In the genomic region with DNA sequence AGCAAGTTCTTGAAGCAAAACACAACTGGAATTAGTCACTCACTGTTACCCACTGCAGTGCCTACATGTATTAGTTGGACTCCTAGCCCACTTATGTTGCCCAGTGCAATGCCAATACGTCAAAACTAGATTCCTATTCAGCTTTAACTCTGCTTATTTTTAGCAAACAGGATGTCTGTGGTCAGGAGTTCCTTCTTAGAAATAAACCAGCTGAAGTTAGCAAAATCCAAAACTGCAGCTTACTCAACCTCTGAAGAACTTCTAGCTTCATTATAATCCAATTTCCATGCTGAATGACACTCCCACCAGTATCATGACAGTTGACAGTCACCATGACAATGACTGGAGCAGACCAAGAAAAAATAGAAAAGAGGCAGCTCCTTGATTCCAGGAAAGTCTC, we compare ENCODE assay signal across 11 cellular contexts.
A peak's percentile ranks its signal among the peaks of the same experiment; 100 is the strongest.
DNase-seq lines count a peak whose midpoint lies in the region; ATAC-seq and TF ChIP-seq lines count a peak whose summit lies in the region.
"Had no signal": no experiment of that assay in that cellular context is flagged by ENCODE, and none has a peak within 500 bp of the region (broad histone marks: within the 10 kb centered on the region; RNA-seq: fewer than 3 reads in every experiment).

No MANE protein-coding gene starts in this region.

- no peaks in the 10 kb centered on the region for H3K27me3 Mint-ChIP-seq in activated T-helper 2 cell treated with anti-CD3 and anti-CD28 coated beads, Interferon-gamma antibody, Interleukin-2, Interleukin-4, amounts not matched to agents 10 μg/mL and 5 μg/mL and 100 μg/mL, durations not matched to agents 14 hours and 24 hours and 36 hours (ENCODE audit: low read depth)
- H3K27me3 Mint-ChIP-seq: CD4-positive, CD25-positive, alpha-beta regulatory T cell had no signal

- BruUV-seq in A673 (replicated peaks; lab: Mats Ljungman, UMichigan), result no TSS peak

- H3K27ac ChIP-seq in A673 (ENCODE audit: low read depth, low read length, poor library complexity, severe bottlenecking), result peak overlapping the region; percentile 18

- CTCF ChIA-PET in A673 (lab: Charles Lee), result no interaction called here

- peak; percentile 81 for ATAC-seq in GM19372 (IDR thresholded peaks at IDR 0.05; ENCODE audit: low read depth, unreplicated experiment)
- ATAC-seq in HG03066 (IDR thresholded peaks at IDR 0.05; ENCODE audit: low read depth, unreplicated experiment), result peak; percentile 95
- peak; percentile 87 for ATAC-seq in SK-N-SH treated with all-trans-retinoic acid at 6 μM for 48 hours

- peaks cover 12% of the 10 kb centered on the region for H3K4me1 Mint-ChIP-seq in activated T-helper 2 cell treated with anti-CD3 and anti-CD28 coated beads, Interferon-gamma antibody, Interleukin-2, Interleukin-4, amounts not matched to agents 10 μg/mL and 5 μg/mL and 100 μg/mL, durations not matched to agents 14 hours and 24 hours and 36 hours (ENCODE audit: low read depth)
- H3K4me1 Mint-ChIP-seq: CD4-positive, CD25-positive, alpha-beta regulatory T cell had no signal

- H3K9me3 ChIP-seq in A673 (ENCODE audit: low read depth, low read length, poor library complexity, severe bottlenecking), result no peaks in the 10 kb centered on the region
- H3K9me3 ChIP-seq: spleen had no signal

- POLR2A ChIA-PET in A673 (lab: Charles Lee; ENCODE audit: low non-redundant PET), result no interaction called here

- H3K9me3 Mint-ChIP-seq in activated T-helper 2 cell treated with anti-CD3 and anti-CD28 coated beads, Interferon-gamma antibody, Interleukin-2, Interleukin-4, amounts not matched to agents 10 μg/mL and 5 μg/mL and 100 μg/mL, durations not matched to agents 14 hours and 24 hours and 36 hours, result peaks cover 3% of the 10 kb centered on the region

- peaks cover 4% of the 10 kb centered on the region for H3K4me1 ChIP-seq in A673 (ENCODE audit: insufficient read depth, low read length, poor library complexity, severe bottlenecking)

- H3K4me3 Mint-ChIP-seq in activated T-helper 2 cell treated with anti-CD3 and anti-CD28 coated beads, Interferon-gamma antibody, Interleukin-2, Interleukin-4, amounts not matched to agents 10 μg/mL and 5 μg/mL and 100 μg/mL, durations not matched to agents 14 hours and 24 hours and 36 hours (ENCODE audit: low read depth), result no peak overlapping the region
- H3K4me3 Mint-ChIP-seq: brain; CD4-positive, CD25-positive, alpha-beta regulatory T cell had no signal

- H3K36me3 ChIP-seq in A673 (ENCODE audit: insufficient read depth, low read length, poor library complexity, severe bottlenecking), result no peaks in the 10 kb centered on the region
- H3K36me3 ChIP-seq: spleen had no signal

- no peaks in the 10 kb centered on the region for H3K36me3 Mint-ChIP-seq in activated T-helper 2 cell treated with anti-CD3 and anti-CD28 coated beads, Interferon-gamma antibody, Interleukin-2, Interleukin-4, amounts not matched to agents 10 μg/mL and 5 μg/mL and 100 μg/mL, durations not matched to agents 14 hours and 24 hours and 36 hours (ENCODE audit: low read depth)
- H3K36me3 Mint-ChIP-seq: brain; CD4-positive, CD25-positive, alpha-beta regulatory T cell had no signal

- TF ChIP-seq CTCF in A673 (conservative IDR thresholded peaks at IDR 0.05; ENCODE audit: low read depth, low read length), result no peak

- H3K27ac Mint-ChIP-seq in activated T-helper 2 cell treated with anti-CD3 and anti-CD28 coated beads, Interferon-gamma antibody, Interleukin-2, Interleukin-4, amounts not matched to agents 10 μg/mL and 5 μg/mL and 100 μg/mL, durations not matched to agents 14 hours and 24 hours and 36 hours, result no peak overlapping the region
- H3K27ac Mint-ChIP-seq: CD4-positive, CD25-positive, alpha-beta regulatory T cell had no signal

- no peaks in the 10 kb centered on the region for H3K27me3 ChIP-seq in A673 (replicated peaks; ENCODE audit: insufficient read depth, low read depth, low read length, poor library complexity)
- H3K27me3 ChIP-seq: spleen had no signal

- H3K4me3 ChIP-seq in A673 (ENCODE audit: low read depth, low read length, poor library complexity, severe bottlenecking), result no peak overlapping the region
- H3K4me3 ChIP-seq: spleen had no signal

- DNase-seq in A673 (ENCODE audit: low spot score) (peak; percentile 64), hypothalamus (lab: John Stamatoyannopoulos, UW) (no peak), NCI-H82 treated with DMSO at 0.1 percent for 48 hours (lab: John Stamatoyannopoulos, UW; ENCODE audit: unreplicated experiment) (no peak)
- no peak for DNase-seq in activated T-helper 2 cell treated with anti-CD3 and anti-CD28 coated beads, Interferon-gamma antibody, Interleukin-2, Interleukin-4, amounts not matched to agents 10 μg/mL and 5 μg/mL and 100 μg/mL, durations not matched to agents 14 hours and 24 hours and 36 hours (ENCODE audit: low spot score)
- DNase-seq in activated CD8-positive, alpha-beta memory T cell treated with anti-CD3 and anti-CD28 coated beads, Interleukin-2, amount 50 U/mL, for 4 hours, result no peak
- DNase-seq: spleen had no signal

- intact Hi-C loops in A673 (cut with micrococcal nuclease; ENCODE audit: unreplicated experiment), result no loop called here
- intact Hi-C loops in activated T-helper 2 cell treated with anti-CD3 and anti-CD28 coated beads, Interferon-gamma antibody, Interleukin-2, Interleukin-4, amounts not matched to agents 10 μg/mL and 5 μg/mL and 100 μg/mL, durations not matched to agents 14 hours and 24 hours and 36 hours (cut with micrococcal nuclease), result no loop called here

TF ChIP-seq in SK-N-SH treated with all-trans-retinoic acid at 6 μM for 48 hours, 23 proteins besides CTCF, POLR2A, EP300 and RAD21:
- TF ChIP-seq RARB (CRISPR knock-in tag; IDR thresholded peaks at IDR 0.05) (no peak), ZFP3 (CRISPR knock-in tag; IDR thresholded peaks at IDR 0.05) (peak; percentile 87)
